ENCODE assay signal across 1 cellular context in the genomic region with DNA sequence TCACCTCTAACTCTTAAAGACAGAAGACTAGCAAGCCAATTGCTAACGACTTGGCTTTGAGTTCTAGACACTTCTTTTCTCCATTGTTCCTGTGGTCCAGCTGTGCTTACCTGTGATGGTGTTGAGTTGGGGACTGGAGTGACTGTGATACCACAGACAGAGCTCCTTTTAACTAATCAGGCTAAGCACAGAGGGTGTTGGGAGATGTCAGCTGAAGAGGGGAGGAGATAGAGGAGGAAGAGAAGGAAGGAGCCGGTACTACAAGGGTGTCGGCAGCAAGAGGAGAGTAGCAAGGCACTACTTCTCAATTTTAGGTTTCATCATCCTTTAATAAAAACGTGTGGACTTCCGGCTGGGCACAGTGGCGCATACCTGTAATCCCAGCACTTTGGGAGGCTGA.
TF ChIP-seq lines count a peak whose summit lies in the region.

No MANE protein-coding gene starts in this region.

TF ChIP-seq in GM23338, 12 proteins besides CTCF, POLR2A, EP300 and RAD21 (continued from another document):
- TF ChIP-seq, protein P1, sequence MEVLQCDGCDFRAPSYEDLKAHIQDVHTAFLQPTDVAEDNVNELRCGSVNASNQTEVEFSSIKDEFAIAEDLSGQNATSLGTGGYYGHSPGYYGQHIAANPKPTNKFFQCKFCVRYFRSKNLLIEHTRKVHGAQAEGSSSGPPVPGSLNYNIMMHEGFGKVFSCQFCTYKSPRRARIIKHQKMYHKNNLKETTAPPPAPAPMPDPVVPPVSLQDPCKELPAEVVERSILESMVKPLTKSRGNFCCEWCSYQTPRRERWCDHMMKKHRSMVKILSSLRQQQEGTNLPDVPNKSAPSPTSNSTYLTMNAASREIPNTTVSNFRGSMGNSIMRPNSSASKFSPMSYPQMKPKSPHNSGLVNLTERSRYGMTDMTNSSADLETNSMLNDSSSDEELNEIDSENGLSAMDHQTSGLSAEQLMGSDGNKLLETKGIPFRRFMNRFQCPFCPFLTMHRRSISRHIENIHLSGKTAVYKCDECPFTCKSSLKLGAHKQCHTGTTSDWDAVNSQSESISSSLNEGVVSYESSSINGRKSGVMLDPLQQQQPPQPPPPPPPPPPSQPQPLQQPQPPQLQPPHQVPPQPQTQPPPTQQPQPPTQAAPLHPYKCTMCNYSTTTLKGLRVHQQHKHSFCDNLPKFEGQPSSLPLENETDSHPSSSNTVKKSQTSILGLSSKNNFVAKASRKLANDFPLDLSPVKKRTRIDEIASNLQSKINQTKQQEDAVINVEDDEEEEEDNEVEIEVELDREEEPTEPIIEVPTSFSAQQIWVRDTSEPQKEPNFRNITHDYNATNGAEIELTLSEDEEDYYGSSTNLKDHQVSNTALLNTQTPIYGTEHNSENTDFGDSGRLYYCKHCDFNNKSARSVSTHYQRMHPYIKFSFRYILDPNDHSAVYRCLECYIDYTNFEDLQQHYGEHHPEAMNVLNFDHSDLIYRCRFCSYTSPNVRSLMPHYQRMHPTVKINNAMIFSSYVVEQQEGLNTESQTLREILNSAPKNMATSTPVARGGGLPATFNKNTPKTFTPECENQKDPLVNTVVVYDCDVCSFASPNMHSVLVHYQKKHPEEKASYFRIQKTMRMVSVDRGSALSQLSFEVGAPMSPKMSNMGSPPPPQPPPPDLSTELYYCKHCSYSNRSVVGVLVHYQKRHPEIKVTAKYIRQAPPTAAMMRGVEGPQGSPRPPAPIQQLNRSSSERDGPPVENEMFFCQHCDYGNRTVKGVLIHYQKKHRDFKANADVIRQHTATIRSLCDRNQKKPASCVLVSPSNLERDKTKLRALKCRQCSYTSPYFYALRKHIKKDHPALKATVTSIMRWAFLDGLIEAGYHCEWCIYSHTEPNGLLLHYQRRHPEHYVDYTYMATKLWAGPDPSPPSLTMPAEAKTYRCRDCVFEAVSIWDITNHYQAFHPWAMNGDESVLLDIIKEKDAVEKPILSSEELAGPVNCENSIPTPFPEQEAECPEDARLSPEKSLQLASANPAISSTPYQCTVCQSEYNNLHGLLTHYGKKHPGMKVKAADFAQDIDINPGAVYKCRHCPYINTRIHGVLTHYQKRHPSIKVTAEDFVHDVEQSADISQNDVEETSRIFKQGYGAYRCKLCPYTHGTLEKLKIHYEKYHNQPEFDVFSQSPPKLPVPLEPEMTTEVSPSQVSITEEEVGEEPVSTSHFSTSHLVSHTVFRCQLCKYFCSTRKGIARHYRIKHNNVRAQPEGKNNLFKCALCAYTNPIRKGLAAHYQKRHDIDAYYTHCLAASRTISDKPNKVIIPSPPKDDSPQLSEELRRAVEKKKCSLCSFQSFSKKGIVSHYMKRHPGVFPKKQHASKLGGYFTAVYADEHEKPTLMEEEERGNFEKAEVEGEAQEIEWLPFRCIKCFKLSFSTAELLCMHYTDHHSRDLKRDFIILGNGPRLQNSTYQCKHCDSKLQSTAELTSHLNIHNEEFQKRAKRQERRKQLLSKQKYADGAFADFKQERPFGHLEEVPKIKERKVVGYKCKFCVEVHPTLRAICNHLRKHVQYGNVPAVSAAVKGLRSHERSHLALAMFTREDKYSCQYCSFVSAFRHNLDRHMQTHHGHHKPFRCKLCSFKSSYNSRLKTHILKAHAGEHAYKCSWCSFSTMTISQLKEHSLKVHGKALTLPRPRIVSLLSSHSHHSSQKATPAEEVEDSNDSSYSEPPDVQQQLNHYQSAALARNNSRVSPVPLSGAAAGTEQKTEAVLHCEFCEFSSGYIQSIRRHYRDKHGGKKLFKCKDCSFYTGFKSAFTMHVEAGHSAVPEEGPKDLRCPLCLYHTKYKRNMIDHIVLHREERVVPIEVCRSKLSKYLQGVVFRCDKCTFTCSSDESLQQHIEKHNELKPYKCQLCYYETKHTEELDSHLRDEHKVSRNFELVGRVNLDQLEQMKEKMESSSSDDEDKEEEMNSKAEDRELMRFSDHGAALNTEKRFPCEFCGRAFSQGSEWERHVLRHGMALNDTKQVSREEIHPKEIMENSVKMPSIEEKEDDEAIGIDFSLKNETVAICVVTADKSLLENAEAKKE (CRISPR knock-in tag; IDR thresholded peaks at IDR 0.05): no peak
- TF ChIP-seq, protein P2, sequence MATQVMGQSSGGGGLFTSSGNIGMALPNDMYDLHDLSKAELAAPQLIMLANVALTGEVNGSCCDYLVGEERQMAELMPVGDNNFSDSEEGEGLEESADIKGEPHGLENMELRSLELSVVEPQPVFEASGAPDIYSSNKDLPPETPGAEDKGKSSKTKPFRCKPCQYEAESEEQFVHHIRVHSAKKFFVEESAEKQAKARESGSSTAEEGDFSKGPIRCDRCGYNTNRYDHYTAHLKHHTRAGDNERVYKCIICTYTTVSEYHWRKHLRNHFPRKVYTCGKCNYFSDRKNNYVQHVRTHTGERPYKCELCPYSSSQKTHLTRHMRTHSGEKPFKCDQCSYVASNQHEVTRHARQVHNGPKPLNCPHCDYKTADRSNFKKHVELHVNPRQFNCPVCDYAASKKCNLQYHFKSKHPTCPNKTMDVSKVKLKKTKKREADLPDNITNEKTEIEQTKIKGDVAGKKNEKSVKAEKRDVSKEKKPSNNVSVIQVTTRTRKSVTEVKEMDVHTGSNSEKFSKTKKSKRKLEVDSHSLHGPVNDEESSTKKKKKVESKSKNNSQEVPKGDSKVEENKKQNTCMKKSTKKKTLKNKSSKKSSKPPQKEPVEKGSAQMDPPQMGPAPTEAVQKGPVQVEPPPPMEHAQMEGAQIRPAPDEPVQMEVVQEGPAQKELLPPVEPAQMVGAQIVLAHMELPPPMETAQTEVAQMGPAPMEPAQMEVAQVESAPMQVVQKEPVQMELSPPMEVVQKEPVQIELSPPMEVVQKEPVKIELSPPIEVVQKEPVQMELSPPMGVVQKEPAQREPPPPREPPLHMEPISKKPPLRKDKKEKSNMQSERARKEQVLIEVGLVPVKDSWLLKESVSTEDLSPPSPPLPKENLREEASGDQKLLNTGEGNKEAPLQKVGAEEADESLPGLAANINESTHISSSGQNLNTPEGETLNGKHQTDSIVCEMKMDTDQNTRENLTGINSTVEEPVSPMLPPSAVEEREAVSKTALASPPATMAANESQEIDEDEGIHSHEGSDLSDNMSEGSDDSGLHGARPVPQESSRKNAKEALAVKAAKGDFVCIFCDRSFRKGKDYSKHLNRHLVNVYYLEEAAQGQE (IDR thresholded peaks at IDR 0.05; ENCODE audit: unreplicated experiment): no peak
- TF ChIP-seq CREB1 (CRISPR knock-in tag; IDR thresholded peaks at IDR 0.05; ENCODE audit: low read depth) (no peak), JUNB (IDR thresholded peaks at IDR 0.05; ENCODE audit: unreplicated experiment) (no peak), EZH2 (IDR thresholded peaks at IDR 0.05; ENCODE audit: low read depth, unreplicated experiment) (no peak), STAT1 (IDR thresholded peaks at IDR 0.05; ENCODE audit: unreplicated experiment) (no peak), ZNF114 (CRISPR knock-in tag; IDR thresholded peaks at IDR 0.05) (no peak), NANOG (IDR thresholded peaks at IDR 0.05; ENCODE audit: borderline replicate concordance) (no peak), ZNF331 (CRISPR knock-in tag; IDR thresholded peaks at IDR 0.05; ENCODE audit: low read depth) (no peak), POLR2AphosphoS5 (IDR thresholded peaks at IDR 0.05; ENCODE audit: low read depth) (no peak)
- TF ChIP-seq, protein P3, sequence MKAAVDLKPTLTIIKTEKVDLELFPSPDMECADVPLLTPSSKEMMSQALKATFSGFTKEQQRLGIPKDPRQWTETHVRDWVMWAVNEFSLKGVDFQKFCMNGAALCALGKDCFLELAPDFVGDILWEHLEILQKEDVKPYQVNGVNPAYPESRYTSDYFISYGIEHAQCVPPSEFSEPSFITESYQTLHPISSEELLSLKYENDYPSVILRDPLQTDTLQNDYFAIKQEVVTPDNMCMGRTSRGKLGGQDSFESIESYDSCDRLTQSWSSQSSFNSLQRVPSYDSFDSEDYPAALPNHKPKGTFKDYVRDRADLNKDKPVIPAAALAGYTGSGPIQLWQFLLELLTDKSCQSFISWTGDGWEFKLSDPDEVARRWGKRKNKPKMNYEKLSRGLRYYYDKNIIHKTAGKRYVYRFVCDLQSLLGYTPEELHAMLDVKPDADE (IDR thresholded peaks at IDR 0.05): no peak
TF ChIP-seq in GM23338: peak in this region for 0.
